In genomic region chr1:16914928-16915626, GRCh38 we compare ENCODE assay signal across 8 cellular contexts. TPM values are rescaled to one million over a fixed set of nuclear protein-coding genes. Genes with fewer than 3 reads are reported as not detected.
A peak's percentile ranks its signal among the peaks of the same experiment; 100 is the strongest.
DNase-seq lines count a peak whose midpoint lies in the region; ATAC-seq and TF ChIP-seq lines count a peak whose summit lies in the region.
"Not testable (repeated sequence)": the region's sequence is repeated elsewhere in the genome, so short reads cannot be mapped to it uniquely, and the experiment has no call there.

No MANE protein-coding gene starts in this region.

- H3K4me3 Mint-ChIP-seq in activated T-helper 2 cell treated with anti-CD3 and anti-CD28 coated beads, Interferon-gamma antibody, Interleukin-2, Interleukin-4, amounts not matched to agents 10 μg/mL and 5 μg/mL and 100 μg/mL, durations not matched to agents 14 hours and 24 hours and 36 hours (ENCODE audit: low read depth) = peak overlapping the region; percentile 90
- H3K4me3 Mint-ChIP-seq in neural crest cell = peak overlapping the region; percentile 87

- H3K27ac Mint-ChIP-seq in activated T-helper 2 cell treated with anti-CD3 and anti-CD28 coated beads, Interferon-gamma antibody, Interleukin-2, Interleukin-4, amounts not matched to agents 10 μg/mL and 5 μg/mL and 100 μg/mL, durations not matched to agents 14 hours and 24 hours and 36 hours = peak overlapping the region; percentile 68
- peak overlapping the region; percentile 43 for H3K27ac Mint-ChIP-seq in neural crest cell (ENCODE audit: unreplicated experiment)

- in situ Hi-C loops in Panc1 (cut with HindIII; ENCODE audit: low pct_unique_long_range_greater_than_20kb, low sequenced_read_pairs) = not testable (repeated sequence)

- not testable (repeated sequence) for BruUV-seq in Panc1 (replicated peaks; lab: Mats Ljungman, UMichigan)

- not testable (repeated sequence) for DNase-seq in Panc1 (ENCODE audit: low read depth, low spot score); activated T-helper 2 cell treated with anti-CD3 and anti-CD28 coated beads, Interferon-gamma antibody, Interleukin-2, Interleukin-4, amounts not matched to agents 10 μg/mL and 5 μg/mL and 100 μg/mL, durations not matched to agents 14 hours and 24 hours and 36 hours (ENCODE audit: low spot score); neural crest cell (ENCODE audit: low read depth, low spot score)
- DNase-seq in choroid plexus epithelial cell (ENCODE audit: low read depth) (peak; percentile 26), substantia nigra (lab: John Stamatoyannopoulos, UW) (peak in 4 of 49 donors; percentile 25 to 64 (median 44))

- CTCF ChIA-PET in HEK293 (lab: Yijun Ruan, JAX) = interaction anchor here (0.6 to 1.0 kb wide), 4 partner anchors 35 to 606 kb away, joined by 3 to 4 read pairs (median 3); no protein-coding TSS in a partner anchor
- CTCF ChIA-PET in Panc1 (lab: Charles Lee) = interaction anchor here (0.6 kb wide), 1 partner anchor 47 kb away, joined by 5 read pairs; no protein-coding TSS in a partner anchor

- H3K27me3 ChIP-seq in BLaER1; Panc1 (ENCODE audit: control insufficient read depth, insufficient read depth, low read length); iPS-15b (ENCODE audit: control insufficient read depth, insufficient read depth, low read length): not testable (repeated sequence)

- not testable (repeated sequence) for H4K20me1 ChIP-seq in BLaER1

- POLR2A ChIA-PET in HEK293 (lab: Yijun Ruan, JAX) = interaction anchor here (0.6 to 1.1 kb wide), 3 partner anchors 8 to 139 kb away, joined by 3 to 9 read pairs (median 4); partner anchors contain the start of gene SDHB
- POLR2A ChIA-PET in Panc1 (lab: Charles Lee) = not testable (repeated sequence)

- H3K9ac ChIP-seq in BLaER1 = peak overlapping the region; percentile 86
- H3K9ac ChIP-seq in iPS-15b (ENCODE audit: low read depth, low read length) = not testable (repeated sequence)

- TF ChIP-seq CTCF in HEK293 (tag by site-specific recombination; IDR thresholded peaks at IDR 0.05); Panc1 (IDR thresholded peaks at IDR 0.05); choroid plexus epithelial cell (conservative IDR thresholded peaks at IDR 0.05; ENCODE audit: low read depth, low read length); neural crest cell (conservative IDR thresholded peaks at IDR 0.05): not testable (repeated sequence)

- intact Hi-C loops in Panc1 (cut with micrococcal nuclease; ENCODE audit: unreplicated experiment); activated T-helper 2 cell treated with anti-CD3 and anti-CD28 coated beads, Interferon-gamma antibody, Interleukin-2, Interleukin-4, amounts not matched to agents 10 μg/mL and 5 μg/mL and 100 μg/mL, durations not matched to agents 14 hours and 24 hours and 36 hours (cut with micrococcal nuclease): not testable (repeated sequence)

- not testable (repeated sequence) for H3K9me3 Mint-ChIP-seq in activated T-helper 2 cell treated with anti-CD3 and anti-CD28 coated beads, Interferon-gamma antibody, Interleukin-2, Interleukin-4, amounts not matched to agents 10 μg/mL and 5 μg/mL and 100 μg/mL, durations not matched to agents 14 hours and 24 hours and 36 hours; neural crest cell

- H3K27ac ChIP-seq in BLaER1 (peak overlapping the region; percentile 86; the same call in 1 of the 2 replicates), substantia nigra (ENCODE audit: low read depth, low read length, poor library complexity, severe bottlenecking) (peak overlapping the region; percentile 99)
- not testable (repeated sequence) for H3K27ac ChIP-seq in HEK293 (ENCODE audit: extremely low read depth, low read depth, low read length); Panc1 (ENCODE audit: low read length)

- not testable (repeated sequence) for ATAC-seq in Panc1

- not testable (repeated sequence) for H3K27me3 Mint-ChIP-seq in activated T-helper 2 cell treated with anti-CD3 and anti-CD28 coated beads, Interferon-gamma antibody, Interleukin-2, Interleukin-4, amounts not matched to agents 10 μg/mL and 5 μg/mL and 100 μg/mL, durations not matched to agents 14 hours and 24 hours and 36 hours (ENCODE audit: low read depth); neural crest cell (ENCODE audit: low read depth)

- peaks cover 36% of the 10 kb centered on the region for H3K4me1 ChIP-seq in BLaER1
- H3K4me1 ChIP-seq in HEK293 (ENCODE audit: control insufficient read depth, insufficient read depth, low read length); Panc1 (ENCODE audit: control insufficient read depth, insufficient read depth, low read length); iPS-15b (ENCODE audit: control insufficient read depth, insufficient read depth, low read length): not testable (repeated sequence)

- H3K4me3 ChIP-seq in BLaER1 (peak overlapping the region; percentile 86), Panc1 (ENCODE audit: low read depth in 2 of 2, low read length in 2 of 2) (peak overlapping the region; percentile 55 to 73; a peak in 3 of 4 replicates), choroid plexus epithelial cell (ENCODE audit: low read depth, low read length) (peak overlapping the region; percentile 90), iPS-15b (ENCODE audit: low read depth, low read length) (peak overlapping the region; percentile 66)
- not testable (repeated sequence) for H3K4me3 ChIP-seq in HEK293 (ENCODE audit: low read depth, low read length)

- peaks cover 19% of the 10 kb centered on the region for H3K4me1 Mint-ChIP-seq in activated T-helper 2 cell treated with anti-CD3 and anti-CD28 coated beads, Interferon-gamma antibody, Interleukin-2, Interleukin-4, amounts not matched to agents 10 μg/mL and 5 μg/mL and 100 μg/mL, durations not matched to agents 14 hours and 24 hours and 36 hours (ENCODE audit: low read depth)
- H3K4me1 Mint-ChIP-seq in neural crest cell = peaks cover 23% of the 10 kb centered on the region

- H3K9me3 ChIP-seq in BLaER1; HEK293 (ENCODE audit: control insufficient read depth, insufficient read depth, low read depth, low read length); Panc1 (ENCODE audit: control insufficient read depth, insufficient read depth, low read depth, low read length); iPS-15b (ENCODE audit: control insufficient read depth, insufficient read depth, low read length): not testable (repeated sequence)

- H3K36me3 ChIP-seq in BLaER1; HEK293 (ENCODE audit: control insufficient read depth in 2 of 2, insufficient read depth in 1 of 2, low read length in 2 of 2); Panc1 (ENCODE audit: control insufficient read depth, insufficient read depth, low read length); iPS-15b (ENCODE audit: control insufficient read depth, insufficient read depth, low read length): not testable (repeated sequence)

- H3K36me3 Mint-ChIP-seq in activated T-helper 2 cell treated with anti-CD3 and anti-CD28 coated beads, Interferon-gamma antibody, Interleukin-2, Interleukin-4, amounts not matched to agents 10 μg/mL and 5 μg/mL and 100 μg/mL, durations not matched to agents 14 hours and 24 hours and 36 hours (ENCODE audit: low read depth); neural crest cell (ENCODE audit: low read depth): not testable (repeated sequence)

- peak overlapping the region; percentile 96 for H3K4me2 ChIP-seq in BLaER1

TF ChIP-seq in HEK293, 187 proteins besides CTCF, POLR2A, EP300 and RAD21:
- TF ChIP-seq GLIS1 (tag by site-specific recombination; IDR thresholded peaks at IDR 0.05) = peak; percentile 41
- TF ChIP-seq GLIS2 (tag by site-specific recombination; IDR thresholded peaks at IDR 0.05) = peak; percentile 23; the same call in 1 of the 2 replicates

RNA-seq across cellular contexts. Expression of gene CROCC, which starts 6.7 kb away (rescaled TPM):
- 13.6 TPM for total RNA-seq in Panc1 (2021; ENCODE audit: unreplicated experiment)
- polyA plus RNA-seq in Panc1 (2012; ENCODE audit: insufficient read length) = 27.4 TPM
- 25.7 and 28.6 TPM in 2 replicates for total RNA-seq in activated T-helper 2 cell treated with anti-CD3 and anti-CD28 coated beads, Interferon-gamma antibody, Interleukin-2, Interleukin-4, amounts not matched to agents 10 μg/mL and 5 μg/mL and 100 μg/mL, durations not matched to agents 14 hours and 24 hours and 36 hours
- 52.6 and 54.1 TPM in 2 replicates for total RNA-seq in neural crest cell

RNA-seq across cellular contexts. Expression of gene RNU1-2, which starts 19.3 kb away (rescaled TPM):
- total RNA-seq in Panc1 (2021; ENCODE audit: unreplicated experiment) (1,290 TPM), neural crest cell (2,478 and 3,042 TPM in 2 replicates)
- 2.5 TPM for polyA plus RNA-seq in Panc1 (2012; ENCODE audit: insufficient read length)
- total RNA-seq in activated T-helper 2 cell treated with anti-CD3 and anti-CD28 coated beads, Interferon-gamma antibody, Interleukin-2, Interleukin-4, amounts not matched to agents 10 μg/mL and 5 μg/mL and 100 μg/mL, durations not matched to agents 14 hours and 24 hours and 36 hours = 2,033 and 2,369 TPM in 2 replicates
